ENCODE assay signal across 11 cellular contexts in the genomic region with DNA sequence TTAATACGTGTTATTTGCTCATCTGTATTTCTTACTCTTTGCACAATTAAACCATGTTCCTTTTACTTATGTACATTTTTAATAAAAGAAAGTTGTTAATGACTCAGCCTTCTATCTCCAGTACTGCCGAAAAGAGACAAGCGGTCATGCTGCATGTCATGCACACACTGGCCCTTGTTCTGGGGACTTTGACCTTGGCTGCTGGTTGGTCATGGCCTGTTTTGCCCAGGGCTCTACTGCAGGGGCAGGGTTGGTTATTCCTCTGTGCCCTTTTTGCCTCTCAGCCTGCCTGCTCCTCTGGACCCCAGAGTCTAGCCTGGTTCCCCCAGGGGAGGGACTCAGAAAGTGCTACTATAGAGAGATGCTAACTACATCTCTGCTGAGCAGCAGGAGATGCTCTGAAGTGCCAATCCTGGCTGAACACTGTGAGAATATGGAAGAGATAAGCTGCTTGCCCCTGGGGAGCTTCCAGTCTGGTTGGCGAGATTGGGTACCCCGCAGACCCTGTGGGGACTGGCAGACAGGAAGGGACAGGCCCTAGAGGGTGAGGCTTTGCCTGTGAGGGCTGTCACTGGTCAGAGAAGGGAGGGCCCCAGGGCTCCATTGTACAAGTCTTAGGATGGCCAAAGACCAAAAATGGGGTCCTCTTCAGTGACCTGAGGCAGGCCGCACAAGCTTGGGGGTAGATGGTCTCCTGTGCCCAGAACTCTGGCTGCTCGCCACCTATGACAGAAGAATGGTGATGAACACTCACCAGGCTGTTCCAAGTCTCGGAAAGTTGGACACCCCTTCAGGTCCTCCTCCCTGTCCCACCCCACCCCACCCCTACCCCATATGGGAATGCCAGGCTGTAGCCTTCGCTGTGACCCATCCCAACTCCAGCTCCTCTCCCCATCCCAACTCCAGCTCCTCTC. TPM values are rescaled to one million over a fixed set of nuclear protein-coding genes. Genes with fewer than 3 reads are reported as not detected.
DNase-seq lines count a peak whose midpoint lies in the region; ATAC-seq and TF ChIP-seq lines count a peak whose summit lies in the region.
"Had no signal": no experiment of that assay in that cellular context is flagged by ENCODE, and none has a peak within 500 bp of the region (broad histone marks: within the 10 kb centered on the region; RNA-seq: fewer than 3 reads in every experiment).

No MANE protein-coding gene starts in this region.

- peak overlapping the region; percentile 36 for H3K27ac ChIP-seq in lower lobe of right lung
- peak overlapping the region; percentile 53 for H3K27ac ChIP-seq in substantia nigra (ENCODE audit: low read depth, low read length, poor library complexity, severe bottlenecking)

- DNase-seq in activated CD8-positive, alpha-beta memory T cell treated with anti-CD3 and anti-CD28 coated beads, Interleukin-2, amount 50 U/mL, for 48 hours, result peak; percentile 54
- DNase-seq in activated CD8-positive, alpha-beta memory T cell treated with anti-CD3 and anti-CD28 coated beads for 24 hours, result no peak
- DNase-seq in adipocyte (ENCODE audit: low read depth), result no peak
- no peak for DNase-seq in lower lobe of right lung
- DNase-seq in substantia nigra (lab: John Stamatoyannopoulos, UW), result peak in 1 of 49 donors; percentile 28
- no peak for DNase-seq in NCI-H526 treated with DMSO at 0.1 percent for 48 hours (lab: John Stamatoyannopoulos, UW)
- DNase-seq in cortex of kidney (lab: John Stamatoyannopoulos, UW), result no peak
- DNase-seq: GOT3, NCI-H2107 had no signal

- H3K9me3 ChIP-seq in adipocyte (ENCODE audit: control insufficient read depth, low read length) (no peaks in the 10 kb centered on the region), lower lobe of right lung (no peaks in the 10 kb centered on the region)

- intact Hi-C loops in lower lobe of right lung (cut with DNase I), result no loop called here

- H3K4me3 ChIP-seq in adipocyte (ENCODE audit: low read length), result no peak overlapping the region
- H3K4me3 ChIP-seq in lower lobe of right lung, result no peak overlapping the region

- H3K4me1 ChIP-seq in adipocyte (ENCODE audit: control insufficient read depth, insufficient read depth, low read length) (peaks cover 26% of the 10 kb centered on the region), lower lobe of right lung (peaks cover 61% of the 10 kb centered on the region)

- no peaks in the 10 kb centered on the region for H3K36me3 ChIP-seq in adipocyte (ENCODE audit: control insufficient read depth, insufficient read depth, low read length, severe bottlenecking)
- peaks cover 7% of the 10 kb centered on the region for H3K36me3 ChIP-seq in lower lobe of right lung

- no peak for TF ChIP-seq CTCF in lower lobe of right lung (IDR thresholded peaks at IDR 0.05)

- no peak for ATAC-seq in lower lobe of right lung
- ATAC-seq in HG03565 (IDR thresholded peaks at IDR 0.05; ENCODE audit: unreplicated experiment), result no peak
- ATAC-seq: esophagus mucosa had no signal

- H3K27me3 ChIP-seq in adipocyte (replicated peaks; ENCODE audit: control insufficient read depth, insufficient read depth, low read length), result no peaks in the 10 kb centered on the region
- H3K27me3 ChIP-seq in lower lobe of right lung (ENCODE audit: low read depth), result no peaks in the 10 kb centered on the region

- peak overlapping the region; percentile 62 for H3K9ac ChIP-seq in adipocyte (ENCODE audit: low read length)

RNA-seq across cellular contexts. Expression of gene IRF1, which starts 14.4 kb away (rescaled TPM):
- total RNA-seq in lower lobe of right lung, result 81.2 TPM
